9 cellular contexts compared by ENCODE assay signal in the genomic region with DNA sequence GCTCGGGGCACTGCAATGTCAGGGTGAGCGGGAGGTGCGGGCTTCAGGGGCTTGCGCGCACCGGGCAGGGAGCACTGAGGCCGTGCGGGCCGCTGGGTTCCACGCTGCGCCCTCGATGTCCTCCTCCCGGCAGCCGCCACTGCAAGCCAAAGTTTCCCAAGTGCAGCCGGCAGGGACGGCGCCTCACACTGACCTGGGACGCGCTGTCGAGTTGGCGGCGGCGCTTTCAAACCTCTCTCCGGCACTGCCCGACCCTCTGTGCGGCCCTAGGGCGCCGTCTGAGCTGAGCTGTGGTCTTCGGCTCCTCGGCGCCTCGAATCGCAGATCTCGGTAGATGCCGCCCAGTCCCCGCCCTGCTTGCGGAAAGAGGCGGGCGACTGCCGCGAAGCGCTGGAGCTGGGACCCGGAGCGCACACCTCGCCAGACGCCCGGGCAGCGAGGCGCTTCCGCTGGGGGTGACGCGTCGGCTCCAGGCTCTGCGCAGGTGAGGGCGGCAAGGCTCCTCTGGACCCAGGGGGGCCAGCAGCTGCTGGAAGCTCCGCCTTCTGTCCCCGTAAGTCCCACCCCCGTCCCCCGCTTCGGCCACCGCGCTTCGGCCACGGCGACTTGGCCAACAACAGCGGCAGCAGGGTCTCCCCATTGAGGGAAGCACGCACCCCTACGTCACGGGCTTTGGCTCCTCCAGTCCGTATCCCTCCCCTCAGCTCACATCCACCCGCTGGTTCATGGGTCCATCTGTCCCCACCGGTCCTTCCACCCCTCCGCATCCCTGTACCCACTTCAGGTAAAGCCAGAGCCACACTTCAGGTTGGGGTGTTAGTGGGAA. TPM values are rescaled to one million over a fixed set of nuclear protein-coding genes. Genes with fewer than 3 reads are reported as not detected.
A peak's percentile ranks its signal among the peaks of the same experiment; 100 is the strongest.
DNase-seq lines count a peak whose midpoint lies in the region; ATAC-seq, FAIRE-seq and TF ChIP-seq lines count a peak whose summit lies in the region.
"Had no signal": no experiment of that assay in that cellular context is flagged by ENCODE, and none has a peak within 500 bp of the region (broad histone marks: within the 10 kb centered on the region; RNA-seq: fewer than 3 reads in every experiment).

A gene (minus strand): TSS at position 320 of the 826 bp plus-strand sequence. CDS start 10,261 bp downstream, outside the sequence.

- H3K9me3 ChIP-seq in AG04450 (ENCODE audit: control insufficient read depth, insufficient read depth, low read length): no peaks in the 10 kb centered on the region; the same call in 1 of the 2 replicates
- peaks cover 11% of the 10 kb centered on the region for H3K9me3 ChIP-seq in SJCRH30 (replicated peaks)

- intact Hi-C loops in natural killer cell (cut with micrococcal nuclease): no loop called here

- H3K27ac ChIP-seq in AG04450 (ENCODE audit: low read depth, low read length) (no peak within 1 kb of the TSS), SJCRH30 (no peak within 1 kb of the TSS)

- 0 out of 2 replicates have a peak, but pooled peaks cover 4% of the 10 kb centered on the region for H3K36me3 ChIP-seq in SJCRH30

- TF ChIP-seq CTCF in AG04450 (IDR thresholded peaks at IDR 0.05; ENCODE audit: low read depth, low read length): no peak
- no peak for TF ChIP-seq CTCF in endothelial cell (IDR thresholded peaks at IDR 0.05; ENCODE audit: unreplicated experiment)
- TF ChIP-seq CTCF in natural killer cell (IDR thresholded peaks at IDR 0.05): no peak

- peaks cover 4% of the 10 kb centered on the region for H3K36me3 Mint-ChIP-seq in endothelial cell (ENCODE audit: low read depth, unreplicated experiment)
- no peaks in the 10 kb centered on the region for H3K36me3 Mint-ChIP-seq in natural killer cell

- peaks cover 12% of the 10 kb centered on the region; the same call in 1 of the 2 replicates for H3K4me1 ChIP-seq in SJCRH30

- H3K27me3 Mint-ChIP-seq in endothelial cell (ENCODE audit: unreplicated experiment): peaks cover 13% of the 10 kb centered on the region
- H3K27me3 Mint-ChIP-seq in natural killer cell (ENCODE audit: low read depth in 2 of 2): peaks cover 40 to 41% of the 10 kb centered on the region in 2 donors

- H3K27ac Mint-ChIP-seq in endothelial cell (ENCODE audit: unreplicated experiment) (peak within 1 kb of the TSS; percentile 64), natural killer cell (no peak within 1 kb of the TSS)

- peak within 1 kb of the TSS; percentile 36 for H3K4me3 ChIP-seq in AG04450 (ENCODE audit: low read depth, low read length)
- peak within 1 kb of the TSS; percentile 52 for H3K4me3 ChIP-seq in SJCRH30

- no peaks in the 10 kb centered on the region for H3K9me3 Mint-ChIP-seq in endothelial cell (ENCODE audit: unreplicated experiment)
- H3K9me3 Mint-ChIP-seq in natural killer cell: no peaks in the 10 kb centered on the region

- H3K4me3 Mint-ChIP-seq in endothelial cell (ENCODE audit: unreplicated experiment) (peak within 1 kb of the TSS; percentile 83), natural killer cell (peak within 1 kb of the TSS; percentile 58)

- POLR2A ChIA-PET in AG04450 (lab: Yijun Ruan, JAX): no interaction called here

- H3K27me3 ChIP-seq in AG04450 (ENCODE audit: control insufficient read depth, insufficient read depth, low read length): peaks cover 60% of the 10 kb centered on the region
- H3K27me3 ChIP-seq in SJCRH30: no peaks in the 10 kb centered on the region

- H3K4me1 Mint-ChIP-seq in endothelial cell (ENCODE audit: unreplicated experiment) (peaks cover 7% of the 10 kb centered on the region), natural killer cell (no peaks in the 10 kb centered on the region)

- DNase-seq in AG04450 (ENCODE audit: low read depth, low spot score) (no peak), GM18507 (ENCODE audit: extremely low spot score, insufficient read length, low read depth) (peak; percentile 17), SJCRH30 (peak in 1 of 2 experiments; percentile 22), endothelial cell (ENCODE audit: low spot score) (peak; percentile 43), natural killer cell (no peak), AG08395 (ENCODE audit: low spot score) (no peak)

- CTCF ChIA-PET in AG04450 (lab: Charles Lee): no interaction called here

- ATAC-seq in natural killer cell (peak in 1 of 3 donors; percentile 8), GM21447 (IDR thresholded peaks at IDR 0.05; ENCODE audit: unreplicated experiment) (no peak), GM18870 (IDR thresholded peaks at IDR 0.05; ENCODE audit: unreplicated experiment) (no peak)

- FAIRE-seq in GM18507 (lab: Jason Lieb, UNC): no peak
- FAIRE-seq: islet of Langerhans had no signal

RNA-seq across cellular contexts. Expression of the gene that starts here (rescaled TPM):
- not detected in 2 replicates for polyA plus RNA-seq in AG04450 (2011; rRNA removed)
- polyA minus RNA-seq in AG04450 (2011; rRNA and poly(A)+ RNA removed): not detected in 2 replicates
- total RNA-seq in SJCRH30 (2014; rRNA removed; shearing (Covaris generic)): 2.9 and 3.0 TPM in 2 replicates
- total RNA-seq in endothelial cell (ENCODE audit: unreplicated experiment) (0.62 TPM), natural killer cell (not detected)

Comparison
In these comparisons a context has a peak if more than half of its experiments do, and no peak if none do; other contexts are left out.
1. Peak in DNase-seq in endothelial cell; RNA of the gene not detected or under 1 TPM.